ENCODE assay signal across 8 cellular contexts in the genomic region with DNA sequence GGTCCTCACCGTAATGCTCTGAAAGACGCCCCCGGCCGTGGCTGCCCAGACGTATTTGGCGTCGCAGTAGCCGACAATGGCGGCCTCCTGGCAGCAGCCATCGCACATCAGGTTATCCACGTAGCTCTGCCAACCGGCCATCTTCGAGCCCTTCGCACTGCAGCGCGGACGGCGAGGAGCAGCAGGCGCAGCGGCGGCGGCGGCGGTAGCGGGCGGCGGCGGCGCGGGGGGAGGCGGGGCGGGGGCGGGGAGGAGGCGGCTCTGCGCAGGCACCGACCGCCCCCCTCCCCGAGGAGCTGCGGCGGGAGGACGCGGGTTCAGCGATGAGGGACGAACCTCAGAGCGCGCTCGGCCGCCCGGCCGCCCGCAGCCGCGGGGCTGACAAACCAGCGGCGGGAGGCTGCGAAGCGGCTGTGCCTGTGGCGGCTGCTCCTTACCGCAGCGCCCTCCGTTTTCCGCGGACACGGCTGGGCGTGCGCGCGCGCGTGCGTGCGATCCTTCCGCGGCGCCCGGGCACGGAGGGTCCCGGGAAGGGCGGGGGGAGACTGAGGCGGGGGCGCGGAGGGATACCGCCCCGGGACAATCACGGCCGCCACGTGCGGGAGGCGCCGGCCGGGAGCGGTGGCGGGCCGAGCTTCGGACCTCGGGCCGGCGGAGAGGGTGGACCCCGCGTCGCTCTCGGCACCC. TPM values are rescaled to one million over a fixed set of nuclear protein-coding genes. Genes with fewer than 3 reads are reported as not detected.
DNase-seq lines count a peak whose midpoint lies in the region; ATAC-seq and TF ChIP-seq lines count a peak whose summit lies in the region.

A gene with protein sequence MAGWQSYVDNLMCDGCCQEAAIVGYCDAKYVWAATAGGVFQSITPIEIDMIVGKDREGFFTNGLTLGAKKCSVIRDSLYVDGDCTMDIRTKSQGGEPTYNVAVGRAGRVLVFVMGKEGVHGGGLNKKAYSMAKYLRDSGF (minus strand): TSS at position 180 of the 687 bp plus-strand sequence. CDS start 39 bp downstream, at position 141.

- H3K4me1 ChIP-seq in Karpas-422 (ENCODE audit: low read length) (peaks cover 48% of the 10 kb centered on the region), heart right ventricle (peaks cover 0 to 42% (median 35%) of the 10 kb centered on the region in 9 donors), upper lobe of right lung (peaks cover 16% of the 10 kb centered on the region)

- H3K9me2 ChIP-seq in Karpas-422 (replicated peaks; ENCODE audit: insufficient read depth, low read length): no peaks in the 10 kb centered on the region
- H3K9me2 ChIP-seq in SU-DHL-6 (replicated peaks; ENCODE audit: insufficient read depth, low read length): no peaks in the 10 kb centered on the region

- H3K79me2 ChIP-seq in Karpas-422 (ENCODE audit: low read length): peaks cover 42% of the 10 kb centered on the region
- no peaks in the 10 kb centered on the region for H3K79me2 ChIP-seq in SU-DHL-6 (ENCODE audit: insufficient read depth, low read length)

- ATAC-seq in GM21723 (IDR thresholded peaks at IDR 0.05; ENCODE audit: unreplicated experiment) (peak; percentile 56), heart right ventricle (peak; percentile 59 to 89 (median 80)), upper lobe of right lung (peak; percentile 86)

- H3K4me2 ChIP-seq in Karpas-422 (ENCODE audit: low read depth, low read length, poor library complexity, severe bottlenecking): peak within 1 kb of the TSS; percentile 69
- peak within 1 kb of the TSS; percentile 65 for H3K4me2 ChIP-seq in SU-DHL-6 (ENCODE audit: low read depth, low read length, poor library complexity, severe bottlenecking)

- H2AFZ ChIP-seq in Karpas-422 (ENCODE audit: low read length): no peak within 1 kb of the TSS
- peak within 1 kb of the TSS; percentile 95 for H2AFZ ChIP-seq in SU-DHL-6 (ENCODE audit: low read depth, low read length, severe bottlenecking)

- H4K20me1 ChIP-seq in Karpas-422 (ENCODE audit: insufficient read depth, low read depth, low read length) (peaks cover 8% of the 10 kb centered on the region; the same call in 1 of the 2 replicates), SU-DHL-6 (ENCODE audit: low read depth, low read length) (no peaks in the 10 kb centered on the region)

- peak within 1 kb of the TSS; percentile 83 for H3K9ac ChIP-seq in Karpas-422 (ENCODE audit: low read length)
- peak within 1 kb of the TSS; percentile 76 for H3K9ac ChIP-seq in SU-DHL-6 (ENCODE audit: low read length)

- H3K27ac ChIP-seq in Karpas-422 (ENCODE audit: low read length) (peak within 1 kb of the TSS; percentile 58), SU-DHL-6 (ENCODE audit: low read depth, low read length) (no peak within 1 kb of the TSS), heart right ventricle (peak within 1 kb of the TSS; percentile 64 to 96 (median 92)), upper lobe of right lung (peak within 1 kb of the TSS; percentile 64)

- H3K9me3 ChIP-seq in Karpas-422 (ENCODE audit: low read length) (no peaks in the 10 kb centered on the region), SU-DHL-6 (ENCODE audit: insufficient read depth, low read length) (no peaks in the 10 kb centered on the region), heart right ventricle (no peaks in the 10 kb centered on the region), upper lobe of right lung (no peaks in the 10 kb centered on the region)

- WGBS in heart right ventricle, 2 donors: 0 to 1% methylated on average over 78 to 102 of the region's 102 CpGs

- intact Hi-C loops in heart right ventricle (cut with DNase I): loop anchor here in 2 of 10 donors (5.0 kb wide), 2 partner anchors 106 to 111 kb away; no protein-coding TSS in a partner anchor
- intact Hi-C loops in posterior vena cava (cut with DNase I): loop anchor here in 1 of 2 donors (10.0 kb wide), 1 partner anchor 214 kb away; no protein-coding TSS in a partner anchor
- intact Hi-C loops in upper lobe of right lung (cut with DNase I): no loop called here

- H3K4me3 ChIP-seq in Karpas-422 (ENCODE audit: low read length) (peak within 1 kb of the TSS; percentile 71), SU-DHL-6 (ENCODE audit: insufficient read depth, low read length, poor library complexity, severe bottlenecking) (peak within 1 kb of the TSS; percentile 89), heart right ventricle (peak within 1 kb of the TSS; percentile 77 to 98 (median 84)), upper lobe of right lung (peak within 1 kb of the TSS; percentile 73)

- DNase-seq in DMS153 (lab: John Stamatoyannopoulos, UW) (peak; percentile 77), Karpas-422 (peak; percentile 75), amniotic stem cell (lab: John Stamatoyannopoulos, UW) (peak; percentile 38), heart right ventricle (peak; percentile 58 to 78), posterior vena cava (ENCODE audit: low spot score) (peak; percentile 89), upper lobe of right lung (peak; percentile 83)

- H3F3A ChIP-seq in SU-DHL-6 (ENCODE audit: insufficient read depth): peaks cover 30% of the 10 kb centered on the region; the same call in 1 of the 2 replicates

- TF ChIP-seq CTCF in SU-DHL-6 (IDR thresholded peaks at IDR 0.05; ENCODE audit: insufficient read depth, low read length, poor library complexity, severe bottlenecking) (no peak), heart right ventricle (IDR thresholded peaks at IDR 0.05) (no peak), upper lobe of right lung (IDR thresholded peaks at IDR 0.05) (no peak)

- H3K36me3 ChIP-seq in Karpas-422 (ENCODE audit: insufficient read depth, low read length) (peaks cover 7% of the 10 kb centered on the region; the same call in 1 of the 2 replicates), SU-DHL-6 (ENCODE audit: low read length) (no peaks in the 10 kb centered on the region), heart right ventricle (peaks cover 0 to 14% (median 0%) of the 10 kb centered on the region in 9 donors), upper lobe of right lung (no peaks in the 10 kb centered on the region)

- H3K27me3 ChIP-seq in Karpas-422 (ENCODE audit: low read length) (no peaks in the 10 kb centered on the region), SU-DHL-6 (ENCODE audit: low read length) (no peaks in the 10 kb centered on the region), heart right ventricle (peaks cover 0 to 60% (median 0%) of the 10 kb centered on the region in 7 donors), upper lobe of right lung (no peaks in the 10 kb centered on the region)

RNA-seq across cellular contexts. Expression of the gene that starts here (rescaled TPM):
- total RNA-seq in Karpas-422 (2014; rRNA removed; shearing (Covaris generic); ENCODE audit: low replicate concordance): 90.2 and 137 TPM in 2 replicates
- total RNA-seq in heart right ventricle: 10 to 100 TPM; 56.7 to 78.3 (median 66.1) TPM
- polyA plus RNA-seq in heart right ventricle: 10 to 100 TPM; 35.5 to 52.4 TPM
- total RNA-seq in posterior vena cava: 10 to 100 TPM; 88.9 to 92.4 TPM
- total RNA-seq in upper lobe of right lung: 28.6 TPM

Comparison
In these comparisons a context has a peak if more than half of its experiments do, and no peak if none do; other contexts are left out.
1. DNase-seq: peak in every context shown above with its lines; median percentile 89 in posterior vena cava; 83 in upper lobe of right lung; 77 in DMS153; 75 in Karpas-422; 68 in heart right ventricle; 38 in amniotic stem cell.